ENCODE assay signal across 8 cellular contexts in genomic region chr10:126504051-126504760, GRCh38.
DNase-seq lines count a peak whose midpoint lies in the region; ATAC-seq, FAIRE-seq and TF ChIP-seq lines count a peak whose summit lies in the region.

No MANE protein-coding gene starts in this region.

- POLR2A ChIA-PET in IMR-90 (lab: Charles Lee; ENCODE audit: unreplicated experiment) = no interaction called here

- dilution Hi-C loops in IMR-90 (cut with HindIII; ENCODE audit: low sequenced_read_pairs, unreplicated experiment) = no loop called here

- no peak overlapping the region for H3K14ac ChIP-seq in IMR-90 (replicated peaks; ENCODE audit: low read depth, low read length)

- H3K9me3 ChIP-seq in IMR-90 (ENCODE audit: control insufficient read depth, insufficient read depth, low read length) (no peaks in the 10 kb centered on the region), ovary (no peaks in the 10 kb centered on the region)

- H3K56ac ChIP-seq in IMR-90 (ENCODE audit: extremely low read depth, insufficient read depth, low read length) = no peak overlapping the region

- H2AK9ac ChIP-seq in IMR-90 (replicated peaks; ENCODE audit: low read depth, low read length, poor library complexity) = no peak overlapping the region

- no peak overlapping the region for H3K4me3 ChIP-seq in IMR-90 (ENCODE audit: insufficient read depth, low read depth, low read length)
- no peak overlapping the region for H3K4me3 ChIP-seq in ovary

- TF ChIP-seq RAD21 in IMR-90 (IDR thresholded peaks at IDR 0.05; ENCODE audit: low read length) = peak; percentile 93

- peak overlapping the region; percentile 46 for H2AFZ ChIP-seq in IMR-90 (replicated peaks; ENCODE audit: low read length, poor library complexity)

- H2BK120ac ChIP-seq in IMR-90 (ENCODE audit: low read depth, low read length) = no peak overlapping the region

- CTCF ChIA-PET in IMR-90 (lab: Yijun Ruan, JAX) = interaction anchor here (0.5 to 1.8 kb wide), 12 partner anchors 9 to 570 kb away, joined by 3 to 21 read pairs (median 4); no protein-coding TSS in a partner anchor

- H3K18ac ChIP-seq in IMR-90 (ENCODE audit: low read depth, low read length) = no peak overlapping the region

- no peak for FAIRE-seq in frontal cortex (lab: Jason Lieb, UNC)

- 75% methylated on average over 7 of the region's 23 CpGs; no CpG with 5 or more reads in 1 of the 2 experiments for WGBS in IMR-90 (ENCODE audit: extremely low coverage in 2 of 2, insufficient read length in 1 of 2), 2 experiments
- WGBS in ovary, 3 donors = 46 to 59% (median 51%) methylated on average over 23 of the region's 23 CpGs

- H3K23ac ChIP-seq in IMR-90 (ENCODE audit: low read depth, low read length) = no peak overlapping the region

- no peak overlapping the region for H3K27ac ChIP-seq in IMR-90 (ENCODE audit: insufficient read depth, low read length)
- H3K27ac ChIP-seq in ovary = no peak overlapping the region

- peaks cover 3% of the 10 kb centered on the region; the same call in 1 of the 2 replicates for H3K4me1 ChIP-seq in IMR-90 (ENCODE audit: control insufficient read depth, insufficient read depth, low read length)
- H3K4me1 ChIP-seq in ovary (ENCODE audit: insufficient read depth) = no peaks in the 10 kb centered on the region

- H3K36me3 ChIP-seq in IMR-90 (ENCODE audit: control insufficient read depth, insufficient read depth, low read length) (no peaks in the 10 kb centered on the region), ovary (no peaks in the 10 kb centered on the region)

- no peak overlapping the region for H3K4ac ChIP-seq in IMR-90 (ENCODE audit: low read depth, low read length)

- DNase-seq in activated T-cell treated with anti-CD3 and anti-CD28 coated beads for 48 hours (ENCODE audit: low read depth) = peak; percentile 1
- no peak for DNase-seq in activated T-cell treated with anti-CD3 and anti-CD28 coated beads for 4 hours
- peak; percentile 64 for DNase-seq in IMR-90
- DNase-seq in T1000 (lab: John Stamatoyannopoulos, UW) = peak; percentile 23
- DNase-seq in frontal cortex (ENCODE audit: low spot score in 2 of 2) = peak; percentile 45 to 53
- peak; percentile 34 to 51 (median 40) for DNase-seq in ovary
- DNase-seq in NOMO-1 treated with DMSO at 0.1 percent for 48 hours (lab: John Stamatoyannopoulos, UW; ENCODE audit: unreplicated experiment) = no peak

- H2BK20ac ChIP-seq in IMR-90 (ENCODE audit: low read depth, low read length) = no peak overlapping the region

- no peak overlapping the region for H2AK5ac ChIP-seq in IMR-90 (ENCODE audit: low read depth, low read length)

- H3K79me1 ChIP-seq in IMR-90 (ENCODE audit: low read depth in 1 of 2, low read length in 2 of 2) = no peaks in the 10 kb centered on the region

- in situ Hi-C loops in IMR-90 (cut with MboI; ENCODE audit: low sequenced_read_pairs) = loop anchor here (5.0 kb wide), 1 partner anchor 527 kb away; no protein-coding TSS in a partner anchor

- no peak overlapping the region for H4K91ac ChIP-seq in IMR-90 (ENCODE audit: insufficient read depth, low read depth, low read length)

- H4K8ac ChIP-seq in IMR-90 (ENCODE audit: low read depth in 2 of 2, low read length in 2 of 2) = no peak overlapping the region

- no peak overlapping the region for H2BK5ac ChIP-seq in IMR-90 (ENCODE audit: low read depth, low read length, poor library complexity, severe bottlenecking)

- no peaks in the 10 kb centered on the region for H3K9me1 ChIP-seq in IMR-90 (ENCODE audit: insufficient read depth, low read length)

- H3K27me3 ChIP-seq in IMR-90 (ENCODE audit: control insufficient read depth, insufficient read depth, low read length) (peaks cover 6% of the 10 kb centered on the region; the same call in 1 of the 2 replicates), ovary (no peaks in the 10 kb centered on the region)

- no TSS peak for BruUV-seq in IMR-90 (replicated peaks; lab: Mats Ljungman, UMichigan)

- TF ChIP-seq EP300 in ovary (IDR thresholded peaks at IDR 0.05) = no peak

- H2BK15ac ChIP-seq in IMR-90 (ENCODE audit: low read depth, low read length) = no peak overlapping the region

- no peak overlapping the region for H3K4me2 ChIP-seq in IMR-90 (ENCODE audit: low read depth, low read length)

- intact Hi-C loops in IMR-90 (cut with micrococcal nuclease) (loop anchor here (1.0 to 10.0 kb wide), 6 partner anchors 117 to 636 kb away; no protein-coding TSS in a partner anchor), ovary (cut with DNase I) (loop anchor here in 3 of 4 donors (2.0 to 10.0 kb wide), 4 partner anchors 119 to 523 kb away; partner anchors contain the start of gene ADAM12 (in 1 of the 3))

- no peaks in the 10 kb centered on the region for H4K20me1 ChIP-seq in IMR-90 (ENCODE audit: insufficient read depth, low read length)

- TF ChIP-seq CTCF in IMR-90 (conservative IDR thresholded peaks at IDR 0.05; ENCODE audit: low read depth, low read length) (peak; percentile 79), ovary (IDR thresholded peaks at IDR 0.05) (peak; percentile 44 to 68 (median 58))

- TF ChIP-seq POLR2A in IMR-90 (IDR thresholded peaks at IDR 0.05; ENCODE audit: low read depth, low read length) = no peak
- no peak for TF ChIP-seq POLR2A in ovary (IDR thresholded peaks at IDR 0.05)

- H3K9ac ChIP-seq in IMR-90 (ENCODE audit: low read depth, low read length) = no peak overlapping the region

- ATAC-seq in IMR-90 (ENCODE audit: low read depth) = peak; percentile 93
- ATAC-seq in GM21576 (IDR thresholded peaks at IDR 0.05; ENCODE audit: unreplicated experiment) = no peak

- no peak overlapping the region for H4K5ac ChIP-seq in IMR-90 (ENCODE audit: low read depth, low read length)

TF ChIP-seq in IMR-90, 13 proteins besides CTCF, POLR2A, EP300 and RAD21:
- TF ChIP-seq FOS (IDR thresholded peaks at IDR 0.05; ENCODE audit: low read depth, low read length) (no peak), SMC3 (IDR thresholded peaks at IDR 0.05; ENCODE audit: low read depth, low read length) (peak; percentile 96), CEBPB (IDR thresholded peaks at IDR 0.05; ENCODE audit: low read depth, low read length) (no peak), BHLHE40 (IDR thresholded peaks at IDR 0.05; ENCODE audit: low read depth, low read length) (no peak), MAFK (IDR thresholded peaks at IDR 0.05; ENCODE audit: low read depth, low read length) (no peak), USF2 (IDR thresholded peaks at IDR 0.05; ENCODE audit: low read depth, low read length) (no peak)
TF ChIP-seq in IMR-90: peak in this region for 1.

Comparison
In these comparisons a context has a peak if more than half of its experiments do, and no peak if none do; other contexts are left out.
1. DNase-seq: peak in activated T-cell treated with anti-CD3 and anti-CD28 coated beads for 48 hours (single experiment), IMR-90 (single experiment), T1000 (single experiment), frontal cortex (2 of 2) and ovary (5 of 5); none in activated T-cell treated with anti-CD3 and anti-CD28 coated beads for 4 hours (single experiment) and NOMO-1 treated with DMSO at 0.1 percent for 48 hours (single experiment).